In genomic region chr10:101067356-101068083, GRCh38 we compare ENCODE assay signal across 8 cellular contexts. TPM values are rescaled to one million over a fixed set of nuclear protein-coding genes. Genes with fewer than 3 reads are reported as not detected.
A peak's percentile ranks its signal among the peaks of the same experiment; 100 is the strongest.
DNase-seq lines count a peak whose midpoint lies in the region; ATAC-seq, FAIRE-seq and TF ChIP-seq lines count a peak whose summit lies in the region.

No MANE protein-coding gene starts in this region.

- peak overlapping the region; percentile 88 for H3K4me3 Mint-ChIP-seq in astrocyte (ENCODE audit: unreplicated experiment)

- H3K4me3 ChIP-seq in BE2C (ENCODE audit: low read depth, low read length) (peak overlapping the region; percentile 79), astrocyte (ENCODE audit: insufficient read depth, low read depth, low read length) (peak overlapping the region; percentile 52)

- no peaks in the 10 kb centered on the region for H4K20me1 ChIP-seq in astrocyte (ENCODE audit: insufficient read depth, low read length)

- TF ChIP-seq CTCF in BE2C (IDR thresholded peaks at IDR 0.05; ENCODE audit: low read depth, low read length), result peak; percentile 84
- peak; percentile 90 for TF ChIP-seq CTCF in astrocyte (IDR thresholded peaks at IDR 0.05; ENCODE audit: insufficient read depth, low read depth, low read length)

- H3K4me1 ChIP-seq in BE2C, result peaks cover 30% of the 10 kb centered on the region
- H3K4me1 ChIP-seq in astrocyte (ENCODE audit: insufficient read depth, low read length), result peaks cover 30% of the 10 kb centered on the region

- H3K79me2 ChIP-seq in astrocyte (ENCODE audit: insufficient read depth, low read length), result no peaks in the 10 kb centered on the region

- no peak for FAIRE-seq in astrocyte (lab: Jason Lieb, UNC)

- no peak overlapping the region for H3K27ac ChIP-seq in astrocyte (ENCODE audit: low read depth, low read length)

- peak overlapping the region; percentile 82 for H2AFZ ChIP-seq in astrocyte (ENCODE audit: low read depth, low read length)

- peak; percentile 54 for ATAC-seq in GM19438 (IDR thresholded peaks at IDR 0.05; ENCODE audit: low read depth, unreplicated experiment)

- H3K9ac ChIP-seq in astrocyte (ENCODE audit: low read length), result peak overlapping the region; percentile 70

- peak overlapping the region; percentile 95 for H3K4me2 ChIP-seq in astrocyte (ENCODE audit: low read length)

- DNase-seq in BE2C (peak; percentile 84), NCI-H1092 treated with DMSO at 0.1 percent for 48 hours (lab: John Stamatoyannopoulos, UW) (peak; percentile 40), T-helper 2 cell (peak in 4 of 5 experiments; percentile 62 to 76 (median 68)), astrocyte (ENCODE audit: low read depth) (peak; percentile 51), hepatic stellate cell (ENCODE audit: low spot score) (peak; percentile 87), retina (peak; percentile 84), HPDE6-E6E7 (ENCODE audit: extremely low spot score) (no peak)

- H3K36me3 ChIP-seq in BE2C, result no peaks in the 10 kb centered on the region
- no peaks in the 10 kb centered on the region for H3K36me3 ChIP-seq in astrocyte (ENCODE audit: insufficient read depth, low read length)

- no peaks in the 10 kb centered on the region for H3K27me3 ChIP-seq in BE2C
- peaks cover 15% of the 10 kb centered on the region for H3K27me3 ChIP-seq in astrocyte (ENCODE audit: insufficient read depth, low read length)

- peaks cover 43% of the 10 kb centered on the region for H3K27me3 Mint-ChIP-seq in astrocyte (ENCODE audit: low read depth, unreplicated experiment)

- no peaks in the 10 kb centered on the region for H3K9me3 Mint-ChIP-seq in astrocyte (ENCODE audit: unreplicated experiment)

- H3K9me3 ChIP-seq in BE2C (no peaks in the 10 kb centered on the region), astrocyte (ENCODE audit: insufficient read depth, low read depth, low read length) (no peaks in the 10 kb centered on the region)

- peaks cover 5% of the 10 kb centered on the region for H3K36me3 Mint-ChIP-seq in astrocyte (ENCODE audit: low read depth, unreplicated experiment)

- peak overlapping the region; percentile 77 for H3K27ac Mint-ChIP-seq in astrocyte (ENCODE audit: unreplicated experiment)

- H3K4me1 Mint-ChIP-seq in astrocyte (ENCODE audit: low read depth, unreplicated experiment), result peaks cover 7% of the 10 kb centered on the region

RNA-seq across cellular contexts. Expression of gene KAZALD1, which starts 5.7 kb away (rescaled TPM):
- polyA plus RNA-seq in BE2C (2012; ENCODE audit: insufficient read depth, insufficient read length, low read depth), result 27.2 TPM
- 8.1 and 9.6 TPM in 2 replicates for total RNA-seq in astrocyte

RNA-seq across cellular contexts. Expression of gene SFXN3, which starts 36.5 kb away (rescaled TPM):
- polyA plus RNA-seq in BE2C (2012; ENCODE audit: insufficient read depth, insufficient read length, low read depth), result 31.7 TPM
- 59.2 and 68.3 TPM in 2 replicates for total RNA-seq in astrocyte

RNA-seq across cellular contexts. Expression of gene PDZD7, which starts 36.6 kb away (rescaled TPM):
- polyA plus RNA-seq in BE2C (2012; ENCODE audit: insufficient read depth, insufficient read length, low read depth), result 9.7 TPM
- total RNA-seq in astrocyte, result 2.2 and 4.5 TPM in 2 replicates
